ENCODE assay signal across 8 cellular contexts in the genomic region with DNA sequence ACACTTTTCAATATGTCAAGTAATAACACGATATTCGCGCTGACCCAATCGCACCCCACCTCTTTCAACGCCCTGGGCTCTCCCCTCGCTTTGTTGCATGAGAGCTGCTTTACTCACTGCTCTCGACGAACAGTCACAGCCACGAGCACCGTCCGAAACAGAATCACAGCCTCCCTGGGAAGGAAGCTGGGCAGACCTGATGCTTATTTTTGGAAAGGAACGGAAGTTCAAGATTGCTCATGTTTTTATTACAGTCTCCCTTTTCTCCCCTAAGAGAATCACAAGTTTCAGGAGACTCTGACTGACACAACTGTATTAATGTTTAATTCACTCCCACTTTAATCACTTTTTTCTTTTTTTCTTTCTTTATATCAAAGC.
A peak's percentile ranks its signal among the peaks of the same experiment; 100 is the strongest.
DNase-seq lines count a peak whose midpoint lies in the region; ATAC-seq and TF ChIP-seq lines count a peak whose summit lies in the region.

No MANE protein-coding gene starts in this region.

- H3K4me1 Mint-ChIP-seq in nephron: peaks cover 54% of the 10 kb centered on the region

- H3K27me3 ChIP-seq in esophagus squamous epithelium: no peaks in the 10 kb centered on the region

- no peak for TF ChIP-seq CTCF in nephron (IDR thresholded peaks at IDR 0.05; ENCODE audit: unreplicated experiment in 3 of 3)
- TF ChIP-seq CTCF in esophagus squamous epithelium (IDR thresholded peaks at IDR 0.05): no peak

- DNase-seq in CD1c-positive myeloid dendritic cell (ENCODE audit: extremely low spot score): peak; percentile 54
- peak; percentile 41 for DNase-seq in activated naive CD4-positive, alpha-beta T cell treated with anti-CD3 and anti-CD28 coated beads, Interleukin-2, amount 50 U/mL, for 16 hours
- DNase-seq in DMS153 (lab: John Stamatoyannopoulos, UW): no peak
- DNase-seq in AML-193 (lab: John Stamatoyannopoulos, UW): no peak
- no peak for DNase-seq in esophagus squamous epithelium (lab: John Stamatoyannopoulos, UW)

- H3K9me3 ChIP-seq in esophagus squamous epithelium: no peaks in the 10 kb centered on the region

- peak; percentile 63 for ATAC-seq in GM19452 (IDR thresholded peaks at IDR 0.05; ENCODE audit: unreplicated experiment)
- peak; percentile 57 for ATAC-seq in HG03442 (IDR thresholded peaks at IDR 0.05; ENCODE audit: unreplicated experiment)

- peak overlapping the region in 1 of 4 donors; percentile 10 for H3K27ac ChIP-seq in esophagus squamous epithelium

- no peaks in the 10 kb centered on the region for H3K27me3 Mint-ChIP-seq in nephron (ENCODE audit: low read depth)

- H3K9me3 Mint-ChIP-seq in nephron: no peaks in the 10 kb centered on the region

- peaks cover 16% of the 10 kb centered on the region for H3K36me3 Mint-ChIP-seq in nephron (ENCODE audit: low read depth)

- 50 to 58% methylated on average over 12 of the region's 12 CpGs for WGBS in esophagus squamous epithelium, 2 donors

- no peak for TF ChIP-seq POLR2A in esophagus squamous epithelium (IDR thresholded peaks at IDR 0.05)

- no peak overlapping the region for H3K4me3 ChIP-seq in esophagus squamous epithelium

- peaks cover 13 to 85% (median 26%) of the 10 kb centered on the region in 3 donors for H3K4me1 ChIP-seq in esophagus squamous epithelium

- H3K36me3 ChIP-seq in esophagus squamous epithelium: peaks cover 0 to 18% (median 4%) of the 10 kb centered on the region in 3 donors

- no peak overlapping the region for H3K4me3 Mint-ChIP-seq in nephron

- intact Hi-C loops in esophagus squamous epithelium (cut with DNase I): no loop called here

- peak overlapping the region; percentile 16 to 44 (median 38) for H3K27ac Mint-ChIP-seq in nephron

Comparison
In these comparisons a context has a peak if more than half of its experiments do, and no peak if none do; other contexts are left out.
1. DNase-seq: peak in CD1c-positive myeloid dendritic cell (single experiment) and activated naive CD4-positive, alpha-beta T cell treated with anti-CD3 and anti-CD28 coated beads, Interleukin-2, amount 50 U/mL, for 16 hours (single experiment); none in DMS153 (single experiment), AML-193 (0 of 2) and esophagus squamous epithelium (single experiment).